19 cellular contexts compared by ENCODE assay signal in genomic region chr13:40204246-40204645, GRCh38.
"Had no signal": no experiment of that assay in that cellular context is flagged by ENCODE, and none has a peak within 500 bp of the region (broad histone marks: within the 10 kb centered on the region; RNA-seq: fewer than 3 reads in every experiment).

No MANE protein-coding gene starts in this region.

- H3K4me3 ChIP-seq: cardiac muscle cell, esophagus muscularis mucosa, sigmoid colon, tibial nerve had no signal

- H3K9me3 Mint-ChIP-seq: natural killer cell treated with Interleukin-12 subunit alpha and Interleukin-12 subunit beta and Interleukin-15 and Interleukin-18, amount 100 ng/mL, for 72 hours had no signal

- H3K36me3 ChIP-seq: cardiac muscle cell, esophagus muscularis mucosa, neutrophil, sigmoid colon, tibial nerve, WERI-Rb-1 had no signal

- H2AFZ ChIP-seq: parathyroid adenoma had no signal

- H3K27me3 Mint-ChIP-seq: activated naive CD8-positive, alpha-beta T cell treated with anti-CD3 and anti-CD28 coated beads for 36 hours; dendritic cell treated with granulocyte-macrophage colony-stimulating factor and Interleukin-4, amounts not matched to agents 40 ng/mL and 50 ng/mL, for 4 days had no signal

- H3K4me3 Mint-ChIP-seq: activated naive CD8-positive, alpha-beta T cell treated with anti-CD3 and anti-CD28 coated beads for 36 hours; activated T-cell treated with anti-CD3 and anti-CD28 coated beads, Interleukin-2, amount 50 U/mL, for 72 hours; dendritic cell treated with granulocyte-macrophage colony-stimulating factor and Interleukin-4, amounts not matched to agents 40 ng/mL and 50 ng/mL, for 4 days; natural killer cell treated with Interleukin-12 subunit alpha and Interleukin-12 subunit beta and Interleukin-15 and Interleukin-18, amount 100 ng/mL, for 72 hours; T-helper 1 cell treated with Interleukin-12 subunit alpha and Interleukin-12 subunit beta and Interleukin-4 antibody, amounts not matched to agents 30 μg/mL and 1 μg/mL, for 36 hours had no signal

- DNase-seq: activated CD4-positive, alpha-beta T cell treated with anti-CD3 and anti-CD28 coated beads, Interleukin-2, amount 50 U/mL, for 4 hours; activated gamma-delta T cell; activated naive CD8-positive, alpha-beta T cell treated with anti-CD3 and anti-CD28 coated beads for 36 hours; activated T-cell treated with anti-CD3 and anti-CD28 coated beads, Interleukin-2, amount 50 U/mL, for 72 hours; amygdala; effector CD8-positive, alpha-beta T cell; mesendoderm; sigmoid colon; stimulated activated CD4-positive, alpha-beta T cell treated with anti-CD3 and anti-CD28 coated beads, Interleukin-4, amount 100 ng/mL, for 4 hours; stimulated activated naive CD4-positive, alpha-beta T cell; WERI-Rb-1 had no signal

- H3K27ac Mint-ChIP-seq: activated T-cell treated with anti-CD3 and anti-CD28 coated beads, Interleukin-2, amount 50 U/mL, for 72 hours; dendritic cell treated with granulocyte-macrophage colony-stimulating factor and Interleukin-4, amounts not matched to agents 40 ng/mL and 50 ng/mL, for 4 days; natural killer cell treated with Interleukin-12 subunit alpha and Interleukin-12 subunit beta and Interleukin-15 and Interleukin-18, amount 100 ng/mL, for 72 hours had no signal

- H3K27ac ChIP-seq: cardiac muscle cell, esophagus muscularis mucosa, neutrophil, parathyroid adenoma, sigmoid colon, tibial nerve, WERI-Rb-1 had no signal

- H3K27me3 ChIP-seq: cardiac muscle cell, esophagus muscularis mucosa, neutrophil, sigmoid colon, tibial nerve had no signal

- ATAC-seq: activated T-cell treated with anti-CD3 and anti-CD28 coated beads, Interleukin-2, amount 50 U/mL, for 72 hours; natural killer cell treated with Interleukin-12 subunit alpha and Interleukin-12 subunit beta and Interleukin-15 and Interleukin-18, amount 100 ng/mL, for 72 hours had no signal

- H3K4me1 ChIP-seq: parathyroid adenoma, sigmoid colon had no signal

- H3K9me3 ChIP-seq: neutrophil had no signal

- H3K79me2 ChIP-seq: parathyroid adenoma had no signal

- H3K36me3 Mint-ChIP-seq: natural killer cell treated with Interleukin-12 subunit alpha and Interleukin-12 subunit beta and Interleukin-15 and Interleukin-18, amount 100 ng/mL, for 72 hours had no signal
